In genomic region chr1:15341228-15341627, GRCh38 we compare ENCODE assay signal across 1 cellular context.
TF ChIP-seq lines count a peak whose summit lies in the region.

No MANE protein-coding gene starts in this region.

TF ChIP-seq in A549, 52 proteins besides CTCF, POLR2A, EP300 and RAD21 (continued from another document):
- TF ChIP-seq ELK1 (IDR thresholded peaks at IDR 0.05; ENCODE audit: low read depth, low read length), result no peak
- TF ChIP-seq JUN (IDR thresholded peaks at IDR 0.05), result no peak
- no peak for TF ChIP-seq HDAC2 (IDR thresholded peaks at IDR 0.05)
- no peak for TF ChIP-seq MAX (IDR thresholded peaks at IDR 0.05)
- TF ChIP-seq ZNF302 (CRISPR knock-in tag; IDR thresholded peaks at IDR 0.05), result no peak
- TF ChIP-seq TFCP2L1 (CRISPR knock-in tag; IDR thresholded peaks at IDR 0.05), result no peak
- no peak for TF ChIP-seq KDM5A (IDR thresholded peaks at IDR 0.05)
- TF ChIP-seq ZFP36 (IDR thresholded peaks at IDR 0.05; ENCODE audit: borderline replicate concordance, partially characterized antibody), result no peak
- TF ChIP-seq EHF (CRISPR knock-in tag; IDR thresholded peaks at IDR 0.05), result no peak
- no peak for TF ChIP-seq CBX8 (IDR thresholded peaks at IDR 0.05)
- no peak for TF ChIP-seq PBX3 (IDR thresholded peaks at IDR 0.05)
- TF ChIP-seq ATOH8 (CRISPR knock-in tag; IDR thresholded peaks at IDR 0.05; ENCODE audit: low read depth), result no peak
- TF ChIP-seq JUNB (IDR thresholded peaks at IDR 0.05), result no peak
